Comparison of ENCODE assay signal across 1 cellular context in the genomic region with DNA sequence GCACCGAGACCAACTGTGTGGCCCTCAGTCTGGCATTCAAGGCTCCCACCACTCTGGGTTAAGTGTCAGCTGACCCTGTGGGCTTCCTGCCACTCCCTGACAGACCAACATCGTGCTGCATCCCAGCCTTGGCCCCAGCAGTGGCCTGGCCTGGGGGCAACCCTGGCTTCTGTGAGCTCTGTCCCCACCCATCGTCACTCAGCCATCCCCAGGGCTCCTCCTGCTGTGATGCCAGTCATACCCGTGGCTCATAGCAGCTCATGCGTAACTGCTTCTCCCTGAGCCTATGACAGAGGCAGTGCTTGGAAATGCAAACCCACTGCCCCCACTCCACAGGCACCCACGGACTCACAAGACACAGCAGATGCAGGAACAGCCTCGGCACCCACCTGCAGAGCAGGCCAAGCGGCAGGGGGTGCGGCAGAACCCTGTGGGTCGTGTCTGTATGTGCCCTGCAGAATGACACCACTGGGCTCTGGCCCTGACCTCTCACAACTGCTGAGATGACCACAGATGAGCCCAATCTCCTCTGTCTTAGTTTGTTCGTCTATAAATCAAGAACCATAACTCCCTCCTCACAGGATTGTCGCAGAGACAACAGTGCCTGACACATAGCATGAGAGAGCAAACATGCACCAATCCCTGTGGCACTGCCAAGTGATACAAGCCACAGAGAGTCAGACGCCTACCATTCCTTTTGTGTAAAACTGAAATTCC.
TF ChIP-seq lines count a peak whose summit lies in the region.

No MANE protein-coding gene starts in this region.

TF ChIP-seq in HepG2, 621 proteins besides CTCF, POLR2A, EP300 and RAD21:
- no peak for TF ChIP-seq PHB2 (IDR thresholded peaks at IDR 0.05; ENCODE audit: partially characterized antibody)
- no peak for TF ChIP-seq NFYC (CRISPR knock-in tag; IDR thresholded peaks at IDR 0.05)
- TF ChIP-seq ZNF816 (CRISPR knock-in tag; IDR thresholded peaks at IDR 0.05; ENCODE audit: borderline replicate concordance) = 0 out of 2 replicates have a peak, but pooled peaks have one; percentile 23
- TF ChIP-seq ZNF768 (CRISPR knock-in tag; IDR thresholded peaks at IDR 0.05) = 0 out of 2 replicates have a peak, but pooled peaks have one; percentile 10
- no peak for TF ChIP-seq AGO1 (IDR thresholded peaks at IDR 0.05; ENCODE audit: low read depth, low read length, poor library complexity, severe bottlenecking)
- 0 out of 2 replicates have a peak, but pooled peaks have one; percentile 31 for TF ChIP-seq NFKB2 (CRISPR knock-in tag; IDR thresholded peaks at IDR 0.05; ENCODE audit: borderline replicate concordance)
TF ChIP-seq in HepG2: peak in this region for 3.
